8 cellular contexts compared by ENCODE assay signal in genomic region chr5:177116631-177117373, GRCh38. TPM values are rescaled to one million over a fixed set of nuclear protein-coding genes. Genes with fewer than 3 reads are reported as not detected.
DNase-seq lines count a peak whose midpoint lies in the region; ATAC-seq and TF ChIP-seq lines count a peak whose summit lies in the region.

No MANE protein-coding gene starts in this region.

- peak overlapping the region; percentile 64 for H3K4me3 Mint-ChIP-seq in T-helper 1 cell treated with Interleukin-12 subunit alpha and Interleukin-12 subunit beta and Interleukin-4 antibody, amounts not matched to agents 30 μg/mL and 1 μg/mL, for 36 hours

- H3K9ac ChIP-seq in skeletal muscle satellite cell (ENCODE audit: low read depth, low read length): peak overlapping the region; percentile 14

- H3K79me2 ChIP-seq in hepatocyte: no peaks in the 10 kb centered on the region

- peak in 57 of 58 donors; percentile 34 to 93 (median 83) for DNase-seq in anterior cingulate cortex (lab: John Stamatoyannopoulos, UW)
- DNase-seq in hepatocyte (ENCODE audit: low spot score): peak; percentile 54
- DNase-seq in DMS 273 treated with DMSO at 0.1 percent for 48 hours (lab: John Stamatoyannopoulos, UW): no peak

- peak; percentile 80 for ATAC-seq in GM18907 (IDR thresholded peaks at IDR 0.05; ENCODE audit: unreplicated experiment)
- ATAC-seq in GM21529 (IDR thresholded peaks at IDR 0.05; ENCODE audit: unreplicated experiment): no peak
- ATAC-seq in HG03280 (IDR thresholded peaks at IDR 0.05; ENCODE audit: unreplicated experiment): no peak

- 66% methylated on average over 46 of the region's 49 CpGs for whole genome bisulfite sequencing in hepatocyte (ENCODE audit: low lambda C conversion rate, missing lambda C conversion rate)

- TF ChIP-seq CTCF in hepatocyte (IDR thresholded peaks at IDR 0.05; ENCODE audit: poor library complexity): no peak

- no peak overlapping the region for H3K27ac ChIP-seq in hepatocyte

- H3K36me3 ChIP-seq in hepatocyte (replicated peaks; ENCODE audit: insufficient read depth, low read depth) (no peaks in the 10 kb centered on the region), skeletal muscle satellite cell (ENCODE audit: insufficient read depth, low read length) (no peaks in the 10 kb centered on the region)

- H3K27me3 Mint-ChIP-seq in T-helper 1 cell treated with Interleukin-12 subunit alpha and Interleukin-12 subunit beta and Interleukin-4 antibody, amounts not matched to agents 30 μg/mL and 1 μg/mL, for 36 hours (ENCODE audit: low read depth): no peaks in the 10 kb centered on the region

- peaks cover 15% of the 10 kb centered on the region for H3K4me1 Mint-ChIP-seq in T-helper 1 cell treated with Interleukin-12 subunit alpha and Interleukin-12 subunit beta and Interleukin-4 antibody, amounts not matched to agents 30 μg/mL and 1 μg/mL, for 36 hours (ENCODE audit: low read depth)

- no peaks in the 10 kb centered on the region for H3K36me3 Mint-ChIP-seq in T-helper 1 cell treated with Interleukin-12 subunit alpha and Interleukin-12 subunit beta and Interleukin-4 antibody, amounts not matched to agents 30 μg/mL and 1 μg/mL, for 36 hours (ENCODE audit: low read depth)

- peak overlapping the region; percentile 64 for H3K27ac Mint-ChIP-seq in T-helper 1 cell treated with Interleukin-12 subunit alpha and Interleukin-12 subunit beta and Interleukin-4 antibody, amounts not matched to agents 30 μg/mL and 1 μg/mL, for 36 hours

- H3K27me3 ChIP-seq in hepatocyte: no peaks in the 10 kb centered on the region
- H3K27me3 ChIP-seq in skeletal muscle satellite cell (ENCODE audit: control insufficient read depth, insufficient read depth, low read length): no peaks in the 10 kb centered on the region

- peak overlapping the region; percentile 42 for H3K4me2 ChIP-seq in hepatocyte
- peak overlapping the region; percentile 59 for H3K4me2 ChIP-seq in skeletal muscle satellite cell (ENCODE audit: low read length)

- no peaks in the 10 kb centered on the region for H3K9me3 Mint-ChIP-seq in T-helper 1 cell treated with Interleukin-12 subunit alpha and Interleukin-12 subunit beta and Interleukin-4 antibody, amounts not matched to agents 30 μg/mL and 1 μg/mL, for 36 hours

- H3K9me2 ChIP-seq in hepatocyte (replicated peaks; ENCODE audit: insufficient read depth): no peaks in the 10 kb centered on the region

- no peaks in the 10 kb centered on the region for H3K4me1 ChIP-seq in hepatocyte (ENCODE audit: insufficient read depth)
- H3K4me1 ChIP-seq in skeletal muscle satellite cell (ENCODE audit: control insufficient read depth, insufficient read depth, low read length): peaks cover 7% of the 10 kb centered on the region

- H3K4me3 ChIP-seq in hepatocyte (no peak overlapping the region), skeletal muscle satellite cell (ENCODE audit: low read length) (peak overlapping the region; percentile 28)

- H3K9me3 ChIP-seq in hepatocyte (ENCODE audit: low read depth) (no peaks in the 10 kb centered on the region), skeletal muscle satellite cell (replicated peaks; ENCODE audit: low read length) (no peaks in the 10 kb centered on the region)

- H2AFZ ChIP-seq in hepatocyte: peak overlapping the region; percentile 52

- no peaks in the 10 kb centered on the region for H4K20me1 ChIP-seq in hepatocyte (ENCODE audit: insufficient read depth, poor library complexity, severe bottlenecking)

RNA-seq across cellular contexts. Expression of gene NSD1, which starts 16.8 kb away (rescaled TPM):
- 28.8 and 29.1 TPM in 2 replicates for total RNA-seq in hepatocyte
- polyA plus RNA-seq in hepatocyte: 23.4 and 26.6 TPM in 2 replicates
- total RNA-seq in skeletal muscle satellite cell (2012; rRNA removed): 28.1 and 29.7 TPM in 2 replicates

RNA-seq across cellular contexts. Expression of gene FGFR4, which starts 30.1 kb away (rescaled TPM):
- total RNA-seq in hepatocyte: 90.2 and 121 TPM in 2 replicates
- 75.6 and 94.3 TPM in 2 replicates for polyA plus RNA-seq in hepatocyte
- 0.76 and 3.1 TPM in 2 replicates for total RNA-seq in skeletal muscle satellite cell (2012; rRNA removed)
